9 cellular contexts compared by ENCODE assay signal in the genomic region with DNA sequence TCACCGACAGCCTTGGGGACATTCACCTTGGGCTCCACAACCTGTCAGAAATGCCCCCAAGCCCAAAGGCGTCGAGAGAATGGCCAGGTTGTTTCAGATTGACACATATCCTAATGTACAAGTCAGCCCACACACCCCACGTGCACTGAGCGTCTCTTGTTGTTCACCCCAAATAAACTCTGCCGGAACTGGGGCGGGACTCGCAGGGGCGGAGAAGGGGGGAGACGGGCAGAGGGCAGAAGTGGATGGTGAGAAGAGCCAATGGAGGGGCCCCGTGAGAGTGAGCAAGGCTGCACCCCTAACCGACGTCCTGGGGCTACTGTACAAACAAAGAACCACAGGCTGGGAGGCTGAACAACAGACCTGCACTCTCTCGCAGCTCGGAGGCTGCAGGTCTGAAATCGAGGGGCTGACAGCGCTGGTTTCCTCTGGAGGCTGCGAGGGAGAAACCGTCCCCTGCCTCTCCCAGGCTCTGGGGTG. TPM values are rescaled to one million over a fixed set of nuclear protein-coding genes. Genes with fewer than 3 reads are reported as not detected.
A peak's percentile ranks its signal among the peaks of the same experiment; 100 is the strongest.
DNase-seq lines count a peak whose midpoint lies in the region; ATAC-seq and TF ChIP-seq lines count a peak whose summit lies in the region.
"Had no signal": no experiment of that assay in that cellular context is flagged by ENCODE, and none has a peak within 500 bp of the region (broad histone marks: within the 10 kb centered on the region; RNA-seq: fewer than 3 reads in every experiment).

No MANE protein-coding gene starts in this region.

- peak; percentile 42 for ATAC-seq in GM21737 (IDR thresholded peaks at IDR 0.05; ENCODE audit: unreplicated experiment)
- ATAC-seq in thoracic aorta (ENCODE audit: insufficient number of reproducible peaks, low FRiP score, low read depth), result no peak

- no peak for TF ChIP-seq CTCF in thoracic aorta (IDR thresholded peaks at IDR 0.05)

- peak; percentile 35 for DNase-seq in NCI-H1436 (lab: John Stamatoyannopoulos, UW)
- peak; percentile 61 for DNase-seq in activated T-cell treated with anti-CD3 and anti-CD28 coated beads for 24 hours (ENCODE audit: low read depth)
- DNase-seq in thoracic aorta (ENCODE audit: low spot score), result no peak
- DNase-seq in epidermal melanocyte (ENCODE audit: insufficient read length, low spot score), result no peak
- no peak for DNase-seq in DMS 273 treated with DMSO at 0.1 percent for 48 hours (lab: John Stamatoyannopoulos, UW)

- H3K4me3 ChIP-seq in GM08714 (ENCODE audit: low read length) (peak overlapping the region; percentile 32; the same call in 1 of the 2 replicates), muscle layer of duodenum (ENCODE audit: low read depth in 1 of 2, low read length in 2 of 2) (peak overlapping the region in 1 of 2 donors; percentile 31), thoracic aorta (peak overlapping the region; percentile 5)

- H3K36me3 ChIP-seq in muscle layer of duodenum (ENCODE audit: control insufficient read depth in 1 of 2, insufficient read depth in 2 of 2, low read length in 2 of 2), result no peaks in the 10 kb centered on the region
- no peaks in the 10 kb centered on the region for H3K36me3 ChIP-seq in thoracic aorta

- H3K27ac ChIP-seq in muscle layer of duodenum (ENCODE audit: low read length) (peak overlapping the region; percentile 67), thoracic aorta (no peak overlapping the region)

- H3K4me1 ChIP-seq in muscle layer of duodenum (ENCODE audit: control insufficient read depth in 1 of 2, insufficient read depth in 2 of 2, low read length in 2 of 2) (peaks cover 4 to 8% of the 10 kb centered on the region in 2 donors), thoracic aorta (ENCODE audit: control insufficient read depth in 1 of 2, low read depth in 2 of 2) (peaks cover 4 to 18% of the 10 kb centered on the region in 2 donors)

- H3K27me3 ChIP-seq in muscle layer of duodenum (ENCODE audit: low read depth, low read length) (no peaks in the 10 kb centered on the region), thoracic aorta (replicated peaks; ENCODE audit: insufficient read depth) (no peaks in the 10 kb centered on the region)

- H3K9me3 ChIP-seq in muscle layer of duodenum (ENCODE audit: control insufficient read depth in 1 of 2, low read length in 2 of 2) (no peaks in the 10 kb centered on the region), thoracic aorta (no peaks in the 10 kb centered on the region)

RNA-seq across cellular contexts. Expression of gene UMODL1, which starts 8.5 kb away (rescaled TPM):
- total RNA-seq in thoracic aorta, result under 1 TPM in 1 of 2 donors, not detected in 1; 0.14 TPM
- total RNA-seq: dermis microvascular lymphatic vessel endothelial cell had no signal

RNA-seq across cellular contexts. Expression of gene ZBTB21, which starts 52.4 kb away (rescaled TPM):
- 10 to 100 TPM; 16.5 to 23.8 TPM for total RNA-seq in thoracic aorta

Comparison
In these comparisons a context has a peak if more than half of its experiments do, and no peak if none do; other contexts are left out.
1. DNase-seq: peak in NCI-H1436 (single experiment) and activated T-cell treated with anti-CD3 and anti-CD28 coated beads for 24 hours (single experiment); none in thoracic aorta (single experiment), epidermal melanocyte (single experiment) and DMS 273 treated with DMSO at 0.1 percent for 48 hours (single experiment).